1 cellular context compared by ENCODE assay signal in the genomic region with DNA sequence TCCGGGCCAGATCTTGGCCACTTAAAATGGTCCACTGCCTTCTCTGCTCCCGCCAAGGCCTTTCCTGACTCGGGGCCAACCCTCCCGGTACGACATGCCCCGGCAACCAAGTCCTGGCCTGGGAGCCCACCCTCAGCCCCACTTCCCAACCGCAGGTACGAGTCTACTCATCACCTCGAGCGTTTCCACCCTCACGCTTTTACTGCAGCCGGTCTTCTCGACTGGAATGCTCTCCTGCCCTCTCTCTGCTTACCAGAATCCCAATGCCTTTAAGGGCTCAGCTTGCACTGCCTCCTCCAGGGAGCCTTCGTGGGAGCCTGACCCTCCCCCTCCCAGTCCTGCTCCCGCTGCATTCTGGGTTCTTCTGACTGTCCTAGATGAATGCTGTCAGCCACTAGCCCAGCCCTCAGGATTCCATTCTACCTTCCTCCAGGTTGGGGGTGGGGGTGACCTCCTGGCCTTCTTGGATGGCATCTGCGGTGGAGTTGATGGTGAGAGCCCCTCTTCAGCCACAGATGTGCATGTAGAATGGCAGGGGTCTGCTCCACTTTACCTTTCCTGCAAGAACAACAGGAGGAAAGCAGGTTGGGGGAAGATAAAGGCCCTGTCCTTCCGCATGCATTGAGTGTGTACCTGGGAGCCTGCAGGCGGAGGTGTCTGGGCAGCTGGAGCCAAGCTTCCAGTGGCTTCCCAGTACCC.
TF ChIP-seq lines count a peak whose summit lies in the region.

No MANE protein-coding gene starts in this region.

TF ChIP-seq in HepG2, 621 proteins besides CTCF, POLR2A, EP300 and RAD21 (continued from another document and continues in another):
- TF ChIP-seq, protein P1, sequence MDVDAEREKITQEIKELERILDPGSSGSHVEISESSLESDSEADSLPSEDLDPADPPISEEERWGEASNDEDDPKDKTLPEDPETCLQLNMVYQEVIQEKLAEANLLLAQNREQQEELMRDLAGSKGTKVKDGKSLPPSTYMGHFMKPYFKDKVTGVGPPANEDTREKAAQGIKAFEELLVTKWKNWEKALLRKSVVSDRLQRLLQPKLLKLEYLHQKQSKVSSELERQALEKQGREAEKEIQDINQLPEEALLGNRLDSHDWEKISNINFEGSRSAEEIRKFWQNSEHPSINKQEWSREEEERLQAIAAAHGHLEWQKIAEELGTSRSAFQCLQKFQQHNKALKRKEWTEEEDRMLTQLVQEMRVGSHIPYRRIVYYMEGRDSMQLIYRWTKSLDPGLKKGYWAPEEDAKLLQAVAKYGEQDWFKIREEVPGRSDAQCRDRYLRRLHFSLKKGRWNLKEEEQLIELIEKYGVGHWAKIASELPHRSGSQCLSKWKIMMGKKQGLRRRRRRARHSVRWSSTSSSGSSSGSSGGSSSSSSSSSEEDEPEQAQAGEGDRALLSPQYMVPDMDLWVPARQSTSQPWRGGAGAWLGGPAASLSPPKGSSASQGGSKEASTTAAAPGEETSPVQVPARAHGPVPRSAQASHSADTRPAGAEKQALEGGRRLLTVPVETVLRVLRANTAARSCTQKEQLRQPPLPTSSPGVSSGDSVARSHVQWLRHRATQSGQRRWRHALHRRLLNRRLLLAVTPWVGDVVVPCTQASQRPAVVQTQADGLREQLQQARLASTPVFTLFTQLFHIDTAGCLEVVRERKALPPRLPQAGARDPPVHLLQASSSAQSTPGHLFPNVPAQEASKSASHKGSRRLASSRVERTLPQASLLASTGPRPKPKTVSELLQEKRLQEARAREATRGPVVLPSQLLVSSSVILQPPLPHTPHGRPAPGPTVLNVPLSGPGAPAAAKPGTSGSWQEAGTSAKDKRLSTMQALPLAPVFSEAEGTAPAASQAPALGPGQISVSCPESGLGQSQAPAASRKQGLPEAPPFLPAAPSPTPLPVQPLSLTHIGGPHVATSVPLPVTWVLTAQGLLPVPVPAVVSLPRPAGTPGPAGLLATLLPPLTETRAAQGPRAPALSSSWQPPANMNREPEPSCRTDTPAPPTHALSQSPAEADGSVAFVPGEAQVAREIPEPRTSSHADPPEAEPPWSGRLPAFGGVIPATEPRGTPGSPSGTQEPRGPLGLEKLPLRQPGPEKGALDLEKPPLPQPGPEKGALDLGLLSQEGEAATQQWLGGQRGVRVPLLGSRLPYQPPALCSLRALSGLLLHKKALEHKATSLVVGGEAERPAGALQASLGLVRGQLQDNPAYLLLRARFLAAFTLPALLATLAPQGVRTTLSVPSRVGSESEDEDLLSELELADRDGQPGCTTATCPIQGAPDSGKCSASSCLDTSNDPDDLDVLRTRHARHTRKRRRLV (CRISPR knock-in tag; IDR thresholded peaks at IDR 0.05) = 0 out of 2 replicates have a peak, but pooled peaks have one; percentile 35
- TF ChIP-seq HIVEP1 (CRISPR knock-in tag; IDR thresholded peaks at IDR 0.05) = peak; percentile 46; the same call in 1 of the 2 replicates
- TF ChIP-seq, protein P2, sequence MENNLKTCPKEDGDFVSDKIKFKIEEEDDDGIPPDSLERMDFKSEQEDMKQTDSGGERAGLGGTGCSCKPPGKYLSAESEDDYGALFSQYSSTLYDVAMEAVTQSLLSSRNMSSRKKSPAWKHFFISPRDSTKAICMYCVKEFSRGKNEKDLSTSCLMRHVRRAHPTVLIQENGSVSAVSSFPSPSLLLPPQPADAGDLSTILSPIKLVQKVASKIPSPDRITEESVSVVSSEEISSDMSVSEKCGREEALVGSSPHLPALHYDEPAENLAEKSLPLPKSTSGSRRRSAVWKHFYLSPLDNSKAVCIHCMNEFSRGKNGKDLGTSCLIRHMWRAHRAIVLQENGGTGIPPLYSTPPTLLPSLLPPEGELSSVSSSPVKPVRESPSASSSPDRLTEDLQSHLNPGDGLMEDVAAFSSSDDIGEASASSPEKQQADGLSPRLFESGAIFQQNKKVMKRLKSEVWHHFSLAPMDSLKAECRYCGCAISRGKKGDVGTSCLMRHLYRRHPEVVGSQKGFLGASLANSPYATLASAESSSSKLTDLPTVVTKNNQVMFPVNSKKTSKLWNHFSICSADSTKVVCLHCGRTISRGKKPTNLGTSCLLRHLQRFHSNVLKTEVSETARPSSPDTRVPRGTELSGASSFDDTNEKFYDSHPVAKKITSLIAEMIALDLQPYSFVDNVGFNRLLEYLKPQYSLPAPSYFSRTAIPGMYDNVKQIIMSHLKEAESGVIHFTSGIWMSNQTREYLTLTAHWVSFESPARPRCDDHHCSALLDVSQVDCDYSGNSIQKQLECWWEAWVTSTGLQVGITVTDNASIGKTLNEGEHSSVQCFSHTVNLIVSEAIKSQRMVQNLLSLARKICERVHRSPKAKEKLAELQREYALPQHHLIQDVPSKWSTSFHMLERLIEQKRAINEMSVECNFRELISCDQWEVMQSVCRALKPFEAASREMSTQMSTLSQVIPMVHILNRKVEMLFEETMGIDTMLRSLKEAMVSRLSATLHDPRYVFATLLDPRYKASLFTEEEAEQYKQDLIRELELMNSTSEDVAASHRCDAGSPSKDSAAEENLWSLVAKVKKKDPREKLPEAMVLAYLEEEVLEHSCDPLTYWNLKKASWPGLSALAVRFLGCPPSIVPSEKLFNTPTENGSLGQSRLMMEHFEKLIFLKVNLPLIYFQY (CRISPR knock-in tag; IDR thresholded peaks at IDR 0.05; ENCODE audit: borderline replicate concordance) = no peak
- TF ChIP-seq, protein P3, sequence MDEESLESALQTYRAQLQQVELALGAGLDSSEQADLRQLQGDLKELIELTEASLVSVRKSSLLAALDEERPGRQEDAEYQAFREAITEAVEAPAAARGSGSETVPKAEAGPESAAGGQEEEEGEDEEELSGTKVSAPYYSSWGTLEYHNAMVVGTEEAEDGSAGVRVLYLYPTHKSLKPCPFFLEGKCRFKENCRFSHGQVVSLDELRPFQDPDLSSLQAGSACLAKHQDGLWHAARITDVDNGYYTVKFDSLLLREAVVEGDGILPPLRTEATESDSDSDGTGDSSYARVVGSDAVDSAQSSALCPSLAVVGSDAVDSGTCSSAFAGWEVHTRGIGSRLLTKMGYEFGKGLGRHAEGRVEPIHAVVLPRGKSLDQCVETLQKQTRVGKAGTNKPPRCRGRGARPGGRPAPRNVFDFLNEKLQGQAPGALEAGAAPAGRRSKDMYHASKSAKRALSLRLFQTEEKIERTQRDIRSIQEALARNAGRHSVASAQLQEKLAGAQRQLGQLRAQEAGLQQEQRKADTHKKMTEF (CRISPR knock-in tag; IDR thresholded peaks at IDR 0.05) = peak; percentile 37; the same call in 1 of the 2 replicates
- TF ChIP-seq KDM4B (CRISPR knock-in tag; IDR thresholded peaks at IDR 0.05) = 0 out of 2 replicates have a peak, but pooled peaks have one; percentile 26
- TF ChIP-seq ZFP41 (CRISPR knock-in tag; IDR thresholded peaks at IDR 0.05; ENCODE audit: borderline replicate concordance) = 0 out of 2 replicates have a peak, but pooled peaks have one; percentile 28
- no peak for TF ChIP-seq FLYWCH1 (CRISPR knock-in tag; IDR thresholded peaks at IDR 0.05)
- TF ChIP-seq, protein P4, sequence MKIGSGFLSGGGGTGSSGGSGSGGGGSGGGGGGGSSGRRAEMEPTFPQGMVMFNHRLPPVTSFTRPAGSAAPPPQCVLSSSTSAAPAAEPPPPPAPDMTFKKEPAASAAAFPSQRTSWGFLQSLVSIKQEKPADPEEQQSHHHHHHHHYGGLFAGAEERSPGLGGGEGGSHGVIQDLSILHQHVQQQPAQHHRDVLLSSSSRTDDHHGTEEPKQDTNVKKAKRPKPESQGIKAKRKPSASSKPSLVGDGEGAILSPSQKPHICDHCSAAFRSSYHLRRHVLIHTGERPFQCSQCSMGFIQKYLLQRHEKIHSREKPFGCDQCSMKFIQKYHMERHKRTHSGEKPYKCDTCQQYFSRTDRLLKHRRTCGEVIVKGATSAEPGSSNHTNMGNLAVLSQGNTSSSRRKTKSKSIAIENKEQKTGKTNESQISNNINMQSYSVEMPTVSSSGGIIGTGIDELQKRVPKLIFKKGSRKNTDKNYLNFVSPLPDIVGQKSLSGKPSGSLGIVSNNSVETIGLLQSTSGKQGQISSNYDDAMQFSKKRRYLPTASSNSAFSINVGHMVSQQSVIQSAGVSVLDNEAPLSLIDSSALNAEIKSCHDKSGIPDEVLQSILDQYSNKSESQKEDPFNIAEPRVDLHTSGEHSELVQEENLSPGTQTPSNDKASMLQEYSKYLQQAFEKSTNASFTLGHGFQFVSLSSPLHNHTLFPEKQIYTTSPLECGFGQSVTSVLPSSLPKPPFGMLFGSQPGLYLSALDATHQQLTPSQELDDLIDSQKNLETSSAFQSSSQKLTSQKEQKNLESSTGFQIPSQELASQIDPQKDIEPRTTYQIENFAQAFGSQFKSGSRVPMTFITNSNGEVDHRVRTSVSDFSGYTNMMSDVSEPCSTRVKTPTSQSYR (CRISPR knock-in tag; IDR thresholded peaks at IDR 0.05; ENCODE audit: borderline replicate concordance) = peak; percentile 98
- TF ChIP-seq SIN3B (IDR thresholded peaks at IDR 0.05; ENCODE audit: low read length) = no peak
- TF ChIP-seq, protein P5, sequence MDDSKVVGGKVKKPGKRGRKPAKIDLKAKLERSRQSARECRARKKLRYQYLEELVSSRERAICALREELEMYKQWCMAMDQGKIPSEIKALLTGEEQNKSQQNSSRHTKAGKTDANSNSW (CRISPR knock-in tag; IDR thresholded peaks at IDR 0.05; ENCODE audit: borderline replicate concordance) = no peak
- 0 out of 2 replicates have a peak, but pooled peaks have one; percentile 52 for TF ChIP-seq ZNF792 (CRISPR knock-in tag; IDR thresholded peaks at IDR 0.05)
- TF ChIP-seq XRCC5 (optimal IDR thresholded peaks at IDR 0.05; ENCODE audit: low read length) = peak; percentile 75
- TF ChIP-seq ZNF337 (CRISPR knock-in tag; IDR thresholded peaks at IDR 0.05; ENCODE audit: borderline replicate concordance, low read depth) = no peak
- no peak for TF ChIP-seq ISL2 (CRISPR knock-in tag; IDR thresholded peaks at IDR 0.05)
- TF ChIP-seq, protein P6, sequence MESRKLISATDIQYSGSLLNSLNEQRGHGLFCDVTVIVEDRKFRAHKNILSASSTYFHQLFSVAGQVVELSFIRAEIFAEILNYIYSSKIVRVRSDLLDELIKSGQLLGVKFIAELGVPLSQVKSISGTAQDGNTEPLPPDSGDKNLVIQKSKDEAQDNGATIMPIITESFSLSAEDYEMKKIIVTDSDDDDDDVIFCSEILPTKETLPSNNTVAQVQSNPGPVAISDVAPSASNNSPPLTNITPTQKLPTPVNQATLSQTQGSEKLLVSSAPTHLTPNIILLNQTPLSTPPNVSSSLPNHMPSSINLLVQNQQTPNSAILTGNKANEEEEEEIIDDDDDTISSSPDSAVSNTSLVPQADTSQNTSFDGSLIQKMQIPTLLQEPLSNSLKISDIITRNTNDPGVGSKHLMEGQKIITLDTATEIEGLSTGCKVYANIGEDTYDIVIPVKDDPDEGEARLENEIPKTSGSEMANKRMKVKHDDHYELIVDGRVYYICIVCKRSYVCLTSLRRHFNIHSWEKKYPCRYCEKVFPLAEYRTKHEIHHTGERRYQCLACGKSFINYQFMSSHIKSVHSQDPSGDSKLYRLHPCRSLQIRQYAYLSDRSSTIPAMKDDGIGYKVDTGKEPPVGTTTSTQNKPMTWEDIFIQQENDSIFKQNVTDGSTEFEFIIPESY (CRISPR knock-in tag; IDR thresholded peaks at IDR 0.05) = no peak
- 0 out of 2 replicates have a peak, but pooled peaks have one; percentile 31 for TF ChIP-seq ZSCAN9 (CRISPR knock-in tag; IDR thresholded peaks at IDR 0.05; ENCODE audit: borderline replicate concordance)
- TF ChIP-seq PLRG1 (conservative IDR thresholded peaks at IDR 0.05) = no peak
- TF ChIP-seq ZNF629 (CRISPR knock-in tag; conservative IDR thresholded peaks at IDR 0.05) = peak; percentile 50; the same call in 1 of the 2 replicates
- TF ChIP-seq ZFY (CRISPR knock-in tag; IDR thresholded peaks at IDR 0.05) = peak; percentile 67
- TF ChIP-seq ZNF547 (CRISPR knock-in tag; IDR thresholded peaks at IDR 0.05) = 0 out of 2 replicates have a peak, but pooled peaks have one; percentile 55
- peak; percentile 13 for TF ChIP-seq YY1 (IDR thresholded peaks at IDR 0.05; ENCODE audit: insufficient read depth, insufficient replicate concordance, low read depth, low read length)
- no peak for TF ChIP-seq CBFB (CRISPR knock-in tag; IDR thresholded peaks at IDR 0.05)
- no peak for TF ChIP-seq U2AF2 (IDR thresholded peaks at IDR 0.05; ENCODE audit: low read depth, low read length)
- TF ChIP-seq, protein P7, sequence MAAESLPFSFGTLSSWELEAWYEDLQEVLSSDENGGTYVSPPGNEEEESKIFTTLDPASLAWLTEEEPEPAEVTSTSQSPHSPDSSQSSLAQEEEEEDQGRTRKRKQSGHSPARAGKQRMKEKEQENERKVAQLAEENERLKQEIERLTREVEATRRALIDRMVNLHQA (CRISPR knock-in tag; IDR thresholded peaks at IDR 0.05) = no peak
- TF ChIP-seq HNRNPL (IDR thresholded peaks at IDR 0.05; ENCODE audit: low read depth, low read length) = no peak
- 0 out of 2 replicates have a peak, but pooled peaks have one; percentile 12 for TF ChIP-seq HNF4A (CRISPR knock-in tag; IDR thresholded peaks at IDR 0.05)
- no peak for TF ChIP-seq ZNF10 (CRISPR knock-in tag; IDR thresholded peaks at IDR 0.05; ENCODE audit: borderline replicate concordance, low read depth)
- peak; percentile 82 for TF ChIP-seq ZFX (CRISPR knock-in tag; IDR thresholded peaks at IDR 0.05; ENCODE audit: low read depth)
- TF ChIP-seq ZNF232 (CRISPR knock-in tag; IDR thresholded peaks at IDR 0.05; ENCODE audit: borderline replicate concordance) = peak; percentile 54; the same call in 1 of the 2 replicates
- TF ChIP-seq MED13 (CRISPR knock-in tag; IDR thresholded peaks at IDR 0.05) = peak; percentile 44; the same call in 1 of the 2 replicates
- TF ChIP-seq, protein P8, sequence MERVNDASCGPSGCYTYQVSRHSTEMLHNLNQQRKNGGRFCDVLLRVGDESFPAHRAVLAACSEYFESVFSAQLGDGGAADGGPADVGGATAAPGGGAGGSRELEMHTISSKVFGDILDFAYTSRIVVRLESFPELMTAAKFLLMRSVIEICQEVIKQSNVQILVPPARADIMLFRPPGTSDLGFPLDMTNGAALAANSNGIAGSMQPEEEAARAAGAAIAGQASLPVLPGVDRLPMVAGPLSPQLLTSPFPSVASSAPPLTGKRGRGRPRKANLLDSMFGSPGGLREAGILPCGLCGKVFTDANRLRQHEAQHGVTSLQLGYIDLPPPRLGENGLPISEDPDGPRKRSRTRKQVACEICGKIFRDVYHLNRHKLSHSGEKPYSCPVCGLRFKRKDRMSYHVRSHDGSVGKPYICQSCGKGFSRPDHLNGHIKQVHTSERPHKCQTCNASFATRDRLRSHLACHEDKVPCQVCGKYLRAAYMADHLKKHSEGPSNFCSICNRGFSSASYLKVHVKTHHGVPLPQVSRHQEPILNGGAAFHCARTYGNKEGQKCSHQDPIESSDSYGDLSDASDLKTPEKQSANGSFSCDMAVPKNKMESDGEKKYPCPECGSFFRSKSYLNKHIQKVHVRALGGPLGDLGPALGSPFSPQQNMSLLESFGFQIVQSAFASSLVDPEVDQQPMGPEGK (CRISPR knock-in tag; IDR thresholded peaks at IDR 0.05) = peak; percentile 66
- TF ChIP-seq KDM1A (CRISPR knock-in tag; IDR thresholded peaks at IDR 0.05) = peak; percentile 61; the same call in 1 of the 2 replicates
- TF ChIP-seq HCFC1 (IDR thresholded peaks at IDR 0.05; ENCODE audit: low read depth, low read length) = no peak
- no peak for TF ChIP-seq ZC3H13 (CRISPR knock-in tag; IDR thresholded peaks at IDR 0.05)
- TF ChIP-seq POLR2AphosphoS5 (IDR thresholded peaks at IDR 0.05; ENCODE audit: low read depth, low read length) = peak; percentile 82
- TF ChIP-seq, protein P9, sequence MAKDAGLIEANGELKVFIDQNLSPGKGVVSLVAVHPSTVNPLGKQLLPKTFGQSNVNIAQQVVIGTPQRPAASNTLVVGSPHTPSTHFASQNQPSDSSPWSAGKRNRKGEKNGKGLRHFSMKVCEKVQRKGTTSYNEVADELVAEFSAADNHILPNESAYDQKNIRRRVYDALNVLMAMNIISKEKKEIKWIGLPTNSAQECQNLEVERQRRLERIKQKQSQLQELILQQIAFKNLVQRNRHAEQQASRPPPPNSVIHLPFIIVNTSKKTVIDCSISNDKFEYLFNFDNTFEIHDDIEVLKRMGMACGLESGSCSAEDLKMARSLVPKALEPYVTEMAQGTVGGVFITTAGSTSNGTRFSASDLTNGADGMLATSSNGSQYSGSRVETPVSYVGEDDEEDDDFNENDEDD (CRISPR knock-in tag; IDR thresholded peaks at IDR 0.05; ENCODE audit: borderline replicate concordance) = peak; percentile 14; the same call in 1 of the 2 replicates
- TF ChIP-seq ZSCAN22 (CRISPR knock-in tag; IDR thresholded peaks at IDR 0.05) = no peak
